16 cellular contexts compared by ENCODE assay signal in the genomic region with DNA sequence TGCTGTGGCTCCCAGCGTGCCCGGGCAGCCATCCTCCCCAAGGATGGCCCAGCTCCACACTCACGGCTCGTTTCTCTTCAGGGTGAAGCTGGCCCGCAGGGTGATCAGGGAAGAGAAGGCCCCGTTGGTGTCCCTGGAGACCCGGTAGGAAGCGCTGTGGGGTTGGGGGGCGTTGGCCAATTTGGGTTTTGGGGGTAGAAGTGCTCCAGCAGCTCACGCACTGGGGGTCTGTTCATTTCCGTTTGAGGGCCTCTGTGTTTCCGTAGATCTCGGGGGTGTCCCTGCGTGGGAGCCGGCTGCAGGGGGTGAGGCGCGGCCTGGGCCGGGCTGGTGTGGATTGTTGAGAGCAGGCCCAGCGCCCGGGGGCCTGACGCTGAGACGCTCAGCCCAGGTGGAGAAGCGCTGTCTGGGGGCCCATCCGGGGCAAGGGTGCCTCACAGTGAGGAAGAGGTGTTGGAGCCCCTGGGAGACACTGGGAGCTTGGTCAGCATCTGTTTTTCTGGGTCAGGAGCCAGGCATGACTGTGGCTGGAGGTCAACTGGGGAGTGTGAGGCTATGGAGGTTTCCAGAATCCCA. TPM values are rescaled to one million over a fixed set of nuclear protein-coding genes. Genes with fewer than 3 reads are reported as not detected.
DNase-seq lines count a peak whose midpoint lies in the region; ATAC-seq, FAIRE-seq and TF ChIP-seq lines count a peak whose summit lies in the region.
"Had no signal": no experiment of that assay in that cellular context is flagged by ENCODE, and none has a peak within 500 bp of the region (broad histone marks: within the 10 kb centered on the region; RNA-seq: fewer than 3 reads in every experiment).

No MANE protein-coding gene starts in this region.

- H3K27ac ChIP-seq in GM23248 (0 out of 2 replicates have a peak overlapping the region, but pooled peaks have one; percentile 7), body of pancreas (no peak overlapping the region), kidney (ENCODE audit: low read depth in 2 of 2, low read length in 2 of 2) (no peak overlapping the region)

- no peaks in the 10 kb centered on the region for H3F3A ChIP-seq in GM23248 (ENCODE audit: insufficient read depth)

- H3K9ac ChIP-seq in GM23248 (no peak overlapping the region), kidney (ENCODE audit: low read length in 2 of 2) (no peak overlapping the region)

- TF ChIP-seq POLR2A in body of pancreas (IDR thresholded peaks at IDR 0.05) = no peak

- H2AFZ ChIP-seq in GM23248 = no peak overlapping the region

- in situ Hi-C loops in GM23248 (cut with MboI) (loop anchor here (10.0 kb wide), 1 partner anchor 121 kb away; no protein-coding TSS in a partner anchor), ACHN (cut with HindIII; ENCODE audit: low pct_ligation_motif_present, low pct_unique_long_range_greater_than_20kb, low sequenced_read_pairs) (no loop called here)

- TF ChIP-seq CTCF in body of pancreas (IDR thresholded peaks at IDR 0.05) = no peak
- no peak for TF ChIP-seq CTCF in kidney (IDR thresholded peaks at IDR 0.05; ENCODE audit: borderline replicate concordance, extremely low read depth, insufficient read depth)

- H3K4me1 ChIP-seq in GM23248 (ENCODE audit: insufficient read depth) = no peaks in the 10 kb centered on the region
- no peaks in the 10 kb centered on the region for H3K4me1 ChIP-seq in body of pancreas
- H3K4me1 ChIP-seq in kidney (ENCODE audit: control insufficient read depth in 1 of 2, insufficient read depth in 1 of 2, low read depth in 1 of 2, low read length in 2 of 2) = no peaks in the 10 kb centered on the region

- peaks cover 49% of the 10 kb centered on the region for H3K79me2 ChIP-seq in GM23248 (ENCODE audit: insufficient read depth)

- H3K27me3 ChIP-seq in GM23248 (replicated peaks; ENCODE audit: insufficient read depth) = no peaks in the 10 kb centered on the region
- no peaks in the 10 kb centered on the region for H3K27me3 ChIP-seq in body of pancreas

- intact Hi-C loops in body of pancreas (cut with DNase I) = no loop called here
- intact Hi-C loops in kidney (cut with DNase I) = no loop called here

- no peaks in the 10 kb centered on the region for H3K9me2 ChIP-seq in GM23248 (ENCODE audit: insufficient read depth)

- peaks cover 33% of the 10 kb centered on the region; the same call in 1 of the 2 replicates for H3K36me3 ChIP-seq in GM23248 (ENCODE audit: low read depth)
- H3K36me3 ChIP-seq in body of pancreas (replicated peaks in 1 of 2; ENCODE audit: insufficient read depth in 1 of 2, low read depth in 2 of 2) = no peaks in the 10 kb centered on the region
- peaks cover 0 to 3% of the 10 kb centered on the region in 2 donors for H3K36me3 ChIP-seq in kidney (ENCODE audit: control insufficient read depth in 1 of 2, insufficient read depth in 2 of 2, low read length in 2 of 2)

- no peaks in the 10 kb centered on the region for H4K20me1 ChIP-seq in GM23248 (ENCODE audit: insufficient read depth)

- FAIRE-seq in kidney (lab: Jason Lieb, UNC) = no peak
- FAIRE-seq: frontal cortex had no signal

- H3K9me3 ChIP-seq in GM23248 (ENCODE audit: low read depth) (no peaks in the 10 kb centered on the region), body of pancreas (no peaks in the 10 kb centered on the region), kidney (ENCODE audit: control insufficient read depth in 1 of 2, low read length in 2 of 2) (no peaks in the 10 kb centered on the region)

- no peak overlapping the region for H3K4me2 ChIP-seq in GM23248 (ENCODE audit: unreplicated experiment)

- no peak overlapping the region for H3K4me3 ChIP-seq in GM23248
- no peak overlapping the region for H3K4me3 ChIP-seq in body of pancreas
- H3K4me3 ChIP-seq in kidney (ENCODE audit: low read length in 2 of 2) = no peak overlapping the region

- WGBS in GM23248 (ENCODE audit: low coverage in 1 of 2, low lambda C conversion rate in 2 of 2, missing lambda C conversion rate in 2 of 2), 2 experiments = 89 to 96% methylated on average over 22 to 24 of the region's 24 CpGs
- 91% methylated on average over 15 to 21 of the region's 24 CpGs for WGBS in body of pancreas, 2 donors

- DNase-seq in GM23248 (peak; percentile 36), body of pancreas (peak in 3 of 4 donors; percentile 6 to 7 (median 7)), kidney (peak; percentile 52), ACHN (no peak), NCI-H446 treated with DMSO at 0.1 percent for 48 hours (lab: John Stamatoyannopoulos, UW) (no peak), HUDEP-2 (lab: John Stamatoyannopoulos, UW; ENCODE audit: unreplicated experiment in 76 of 76) (no peak)
- DNase-seq in stimulated activated CD8-positive, alpha-beta memory T cell treated with anti-CD3 and anti-CD28 coated beads, Interleukin-4, amount 100 ng/mL, for 48 hours = peak; percentile 11
- DNase-seq: activated CD4-positive, alpha-beta memory T cell treated with anti-CD3 and anti-CD28 coated beads for 36 hours; dermis blood vessel endothelial cell; nucleus accumbens; stimulated activated naive CD4-positive, alpha-beta T cell had no signal

- ATAC-seq in body of pancreas (no peak), HG03520 (IDR thresholded peaks at IDR 0.05; ENCODE audit: unreplicated experiment) (no peak)
- ATAC-seq: CD8-positive, alpha-beta T cell; left lobe of liver; T-helper 17 cell had no signal

RNA-seq across cellular contexts. Expression of gene COL6A1, which starts 12.6 kb away (rescaled TPM):
- total RNA-seq in GM23248 (2014; rRNA removed; shearing (Covaris generic)) = 1,783 and 1,897 TPM in 2 replicates
- polyA plus RNA-seq in GM23248 (2016; fragmentation: Nextera tagmentation; extraction: Ambion mirVana) (685 and 707 TPM in 2 replicates), kidney (ENCODE audit: insufficient read depth, low read depth, low replicate concordance) (112 TPM)
- total RNA-seq in body of pancreas (100 to 1,000 TPM; 112 to 314 TPM), kidney (127 TPM)

Comparison
In these comparisons a context has a peak if more than half of its experiments do, and no peak if none do; other contexts are left out.
1. DNase-seq: peak in GM23248 (single experiment), body of pancreas (3 of 4), kidney (single experiment) and stimulated activated CD8-positive, alpha-beta memory T cell treated with anti-CD3 and anti-CD28 coated beads, Interleukin-4, amount 100 ng/mL, for 48 hours (single experiment); none in ACHN (single experiment), NCI-H446 treated with DMSO at 0.1 percent for 48 hours (single experiment) and HUDEP-2 (0 of 76).